9 cellular contexts compared by ENCODE assay signal in the genomic region with DNA sequence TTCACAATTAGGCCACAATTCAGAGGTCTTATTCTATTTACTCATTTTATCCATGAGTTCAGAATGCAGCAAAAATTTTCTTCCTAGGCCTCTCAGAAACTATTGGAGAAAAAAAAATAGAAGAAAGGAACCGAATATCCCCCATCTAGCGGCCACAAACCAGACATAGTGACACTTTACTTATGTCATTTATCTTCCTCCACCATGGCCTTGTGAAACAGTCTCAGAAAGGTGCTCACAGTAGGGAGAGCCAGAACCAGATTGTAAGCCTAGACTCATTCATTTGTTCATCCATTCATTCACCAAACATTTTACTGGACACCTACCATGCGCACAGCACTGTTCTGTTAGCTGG. TPM values are rescaled to one million over a fixed set of nuclear protein-coding genes. Genes with fewer than 3 reads are reported as not detected.
A peak's percentile ranks its signal among the peaks of the same experiment; 100 is the strongest.
DNase-seq lines count a peak whose midpoint lies in the region; ATAC-seq and TF ChIP-seq lines count a peak whose summit lies in the region.
"Had no signal": no experiment of that assay in that cellular context is flagged by ENCODE, and none has a peak within 500 bp of the region (broad histone marks: within the 10 kb centered on the region; RNA-seq: fewer than 3 reads in every experiment).

No MANE protein-coding gene starts in this region.

- H3K27ac Mint-ChIP-seq in T-helper 2 cell treated with Interferon-gamma antibody and Interleukin-4, amounts not matched to agents 5 μg/mL and 100 μg/mL, for 36 hours = no peak overlapping the region

- no peaks in the 10 kb centered on the region for H3K27me3 ChIP-seq in gastrocnemius medialis

- peaks cover 39 to 79% of the 10 kb centered on the region in 2 donors for H3K4me1 ChIP-seq in gastrocnemius medialis

- H3K9me3 ChIP-seq in gastrocnemius medialis = no peaks in the 10 kb centered on the region

- H3K27ac ChIP-seq in gastrocnemius medialis = peak overlapping the region; percentile 2 to 58 (median 46)

- no peak overlapping the region for H3K4me3 ChIP-seq in gastrocnemius medialis

- peaks cover 7% of the 10 kb centered on the region for H3K4me1 Mint-ChIP-seq in T-helper 2 cell treated with Interferon-gamma antibody and Interleukin-4, amounts not matched to agents 5 μg/mL and 100 μg/mL, for 36 hours (ENCODE audit: low read depth)

- no peaks in the 10 kb centered on the region for H3K27me3 Mint-ChIP-seq in T-helper 2 cell treated with Interferon-gamma antibody and Interleukin-4, amounts not matched to agents 5 μg/mL and 100 μg/mL, for 36 hours (ENCODE audit: low read depth)

- in situ Hi-C loops in gastrocnemius medialis (cut with MboI; ENCODE audit: low sequenced_read_pairs in 4 of 4) = no loop called here

- no peak overlapping the region for H3K4me3 Mint-ChIP-seq in T-helper 2 cell treated with Interferon-gamma antibody and Interleukin-4, amounts not matched to agents 5 μg/mL and 100 μg/mL, for 36 hours

- ATAC-seq in GM21825 (IDR thresholded peaks at IDR 0.05; ENCODE audit: unreplicated experiment) (peak; percentile 39), gastrocnemius medialis (no peak), SK-N-SH treated with all-trans-retinoic acid at 6 μM for 48 hours (no peak)

- TF ChIP-seq POLR2A in GM18526 (IDR thresholded peaks at IDR 0.05; ENCODE audit: extremely low read depth, insufficient read length) = peak; percentile 1
- TF ChIP-seq POLR2A in gastrocnemius medialis (IDR thresholded peaks at IDR 0.05) = no peak

- peaks cover 20% of the 10 kb centered on the region for H3K9me3 Mint-ChIP-seq in T-helper 2 cell treated with Interferon-gamma antibody and Interleukin-4, amounts not matched to agents 5 μg/mL and 100 μg/mL, for 36 hours

- no peak for TF ChIP-seq CTCF in gastrocnemius medialis (IDR thresholded peaks at IDR 0.05 in 4 of 5, conservative IDR thresholded peaks at IDR 0.05 in 1 of 5)

- intact Hi-C loops in gastrocnemius medialis (cut with DNase I; ENCODE audit: low total_unique reads) = no loop called here

- H3K36me3 ChIP-seq in gastrocnemius medialis = no peaks in the 10 kb centered on the region

- peaks cover 43% of the 10 kb centered on the region for H3K36me3 Mint-ChIP-seq in T-helper 2 cell treated with Interferon-gamma antibody and Interleukin-4, amounts not matched to agents 5 μg/mL and 100 μg/mL, for 36 hours (ENCODE audit: low read depth)

- peak; percentile 19 for DNase-seq in MV-4-11 (lab: John Stamatoyannopoulos, UW)
- DNase-seq in gastrocnemius medialis = no peak
- DNase-seq in DMS153 (lab: John Stamatoyannopoulos, UW) = no peak
- no peak for DNase-seq in T-helper 2 cell treated with Interferon-gamma antibody and Interleukin-4, amounts not matched to agents 5 μg/mL and 100 μg/mL, for 36 hours (ENCODE audit: low spot score)
- no peak for DNase-seq in stimulated activated CD4-positive, alpha-beta T cell treated with anti-CD3 and anti-CD28 coated beads, Interleukin-12 subunit alpha, Interleukin-12 subunit beta, amount 100 ng/mL, for 4 hours
- DNase-seq: NCI-H526 had no signal

TF ChIP-seq in SK-N-SH treated with all-trans-retinoic acid at 6 μM for 48 hours, 23 proteins besides CTCF, POLR2A, EP300 and RAD21:
- no peak for TF ChIP-seq ZFP30 (CRISPR knock-in tag; IDR thresholded peaks at IDR 0.05)
- TF ChIP-seq ZFP3 (CRISPR knock-in tag; IDR thresholded peaks at IDR 0.05) = no peak
- TF ChIP-seq, protein P1, sequence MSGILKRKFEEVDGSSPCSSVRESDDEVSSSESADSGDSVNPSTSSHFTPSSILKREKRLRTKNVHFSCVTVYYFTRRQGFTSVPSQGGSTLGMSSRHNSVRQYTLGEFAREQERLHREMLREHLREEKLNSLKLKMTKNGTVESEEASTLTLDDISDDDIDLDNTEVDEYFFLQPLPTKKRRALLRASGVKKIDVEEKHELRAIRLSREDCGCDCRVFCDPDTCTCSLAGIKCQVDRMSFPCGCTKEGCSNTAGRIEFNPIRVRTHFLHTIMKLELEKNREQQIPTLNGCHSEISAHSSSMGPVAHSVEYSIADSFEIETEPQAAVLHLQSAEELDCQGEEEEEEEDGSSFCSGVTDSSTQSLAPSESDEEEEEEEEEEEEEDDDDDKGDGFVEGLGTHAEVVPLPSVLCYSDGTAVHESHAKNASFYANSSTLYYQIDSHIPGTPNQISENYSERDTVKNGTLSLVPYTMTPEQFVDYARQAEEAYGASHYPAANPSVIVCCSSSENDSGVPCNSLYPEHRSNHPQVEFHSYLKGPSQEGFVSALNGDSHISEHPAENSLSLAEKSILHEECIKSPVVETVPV (CRISPR knock-in tag; IDR thresholded peaks at IDR 0.05) = no peak

RNA-seq across cellular contexts. Expression of gene CREB3L2, which starts 16.0 kb away (rescaled TPM):
- 10 to 100 TPM in 1 of 4 donors, 1 to 10 TPM in 3; 2.8 to 12.0 (median 5.4) TPM for total RNA-seq in gastrocnemius medialis
